8 cellular contexts compared by ENCODE assay signal in genomic region chr13:26253262-26253786, GRCh38. TPM values are rescaled to one million over a fixed set of nuclear protein-coding genes. Genes with fewer than 3 reads are reported as not detected.
DNase-seq lines count a peak whose midpoint lies in the region; ATAC-seq and TF ChIP-seq lines count a peak whose summit lies in the region.

No MANE protein-coding gene starts in this region.

- intact Hi-C loops in sigmoid colon (cut with DNase I), result loop anchor here (1.0 to 5.0 kb wide), 5 partner anchors 66 to 234 kb away; no protein-coding TSS in a partner anchor

- H3K27ac ChIP-seq in SJSA1 (peak overlapping the region; percentile 76; the same call in 1 of the 2 replicates), fibroblast of lung (ENCODE audit: insufficient read depth, low read length) (no peak overlapping the region), sigmoid colon (peak overlapping the region; percentile 93 to 98 (median 95))

- TF ChIP-seq EP300 in sigmoid colon (IDR thresholded peaks at IDR 0.05), result no peak

- peak overlapping the region; percentile 9 for H2AFZ ChIP-seq in fibroblast of lung (ENCODE audit: low read length)

- H3K9me3 ChIP-seq in SJSA1 (replicated peaks) (no peaks in the 10 kb centered on the region), fibroblast of lung (ENCODE audit: control insufficient read depth, insufficient read depth, low read depth, low read length) (no peaks in the 10 kb centered on the region), sigmoid colon (no peaks in the 10 kb centered on the region)

- DNase-seq in GM12865 (ENCODE audit: low read depth) (no peak), SJSA1 (ENCODE audit: low read depth in 1 of 2, low spot score in 2 of 2) (no peak), fibroblast of lung (ENCODE audit: low read depth in 2 of 2) (no peak), sigmoid colon (no peak), H4 (ENCODE audit: low spot score) (no peak), amniotic stem cell (lab: John Stamatoyannopoulos, UW) (no peak)

- H3K4me2 ChIP-seq in fibroblast of lung (ENCODE audit: extremely low read depth, insufficient read depth, low read length), result peak overlapping the region; percentile 36

- 39 to 42% methylated on average over 9 of the region's 9 CpGs for WGBS in sigmoid colon, 2 donors

- H3K27me3 ChIP-seq in SJSA1 (replicated peaks), result no peaks in the 10 kb centered on the region
- H3K27me3 ChIP-seq in fibroblast of lung (ENCODE audit: control insufficient read depth, insufficient read depth, low read length), result peaks cover 8% of the 10 kb centered on the region
- no peaks in the 10 kb centered on the region for H3K27me3 ChIP-seq in sigmoid colon

- peaks cover 29% of the 10 kb centered on the region for H3K79me2 ChIP-seq in fibroblast of lung (ENCODE audit: control insufficient read depth, insufficient read depth, low read length)

- ATAC-seq in GM21390 (IDR thresholded peaks at IDR 0.05; ENCODE audit: unreplicated experiment) (no peak), HG03159 (IDR thresholded peaks at IDR 0.05; ENCODE audit: unreplicated experiment) (no peak)

- no peak for TF ChIP-seq POLR2A in sigmoid colon (IDR thresholded peaks at IDR 0.05)

- H3K4me3 ChIP-seq in GM12865 (ENCODE audit: low read depth, low read length), result peak overlapping the region; percentile 93
- H3K4me3 ChIP-seq in SJSA1, result peak overlapping the region; percentile 70
- H3K4me3 ChIP-seq in fibroblast of lung (replicated peaks in 1 of 4; ENCODE audit: control extremely low read depth in 1 of 4, insufficient read depth in 1 of 4, low read depth in 3 of 4, low read length in 4 of 4), result peak overlapping the region; percentile 72 to 87 (median 78)
- H3K4me3 ChIP-seq in sigmoid colon, result peak overlapping the region; percentile 86 to 97 (median 94)

- H3K4me1 ChIP-seq in SJSA1 (replicated peaks), result no peaks in the 10 kb centered on the region
- H3K4me1 ChIP-seq in fibroblast of lung (ENCODE audit: control insufficient read depth, extremely low read depth, insufficient read depth, low read length), result peaks cover 2% of the 10 kb centered on the region
- peaks cover 0 to 30% (median 12%) of the 10 kb centered on the region in 4 donors for H3K4me1 ChIP-seq in sigmoid colon

- H3K9ac ChIP-seq in fibroblast of lung (ENCODE audit: insufficient read depth, low read length), result no peak overlapping the region

- H4K20me1 ChIP-seq in fibroblast of lung (ENCODE audit: control insufficient read depth, extremely low read depth, insufficient read depth, low read length), result no peaks in the 10 kb centered on the region

- TF ChIP-seq CTCF in GM12865 (IDR thresholded peaks at IDR 0.05; ENCODE audit: insufficient read depth, low read depth, low read length, missing control alignments), result no peak
- no peak for TF ChIP-seq CTCF in fibroblast of lung (conservative IDR thresholded peaks at IDR 0.05 in 1 of 2, IDR thresholded peaks at IDR 0.05 in 1 of 2; ENCODE audit: low read depth in 1 of 2, low read length in 2 of 2)
- TF ChIP-seq CTCF in sigmoid colon (IDR thresholded peaks at IDR 0.05), result no peak

- H3K36me3 ChIP-seq in SJSA1 (no peaks in the 10 kb centered on the region), fibroblast of lung (ENCODE audit: control insufficient read depth, insufficient read depth, low read length) (no peaks in the 10 kb centered on the region), sigmoid colon (no peaks in the 10 kb centered on the region)

RNA-seq across cellular contexts. Expression of gene CDK8, which starts 0.6 kb away (rescaled TPM):
- total RNA-seq in SJSA1 (2014; rRNA removed; shearing (Covaris generic)), result 4.3 and 6.1 TPM in 2 replicates
- total RNA-seq in fibroblast of lung, result 19.7 and 20.5 TPM in 2 replicates
- polyA plus RNA-seq in fibroblast of lung, result 17.7 and 18.3 TPM in 2 replicates
- 9.9 TPM in 2 replicates for polyA plus RNA-seq in fibroblast of lung (2012)
- 9.5 and 33.1 TPM in 2 replicates for polyA minus RNA-seq in fibroblast of lung (ENCODE audit: low replicate concordance)
- 10 to 100 TPM; 42.3 to 78.6 (median 46.6) TPM for total RNA-seq in sigmoid colon
- polyA plus RNA-seq in sigmoid colon, result 10 to 100 TPM; 10.8 to 17.1 (median 15.5) TPM
- total RNA-seq in H4 (2014; rRNA removed; shearing (Covaris generic)), result 11.0 and 14.7 TPM in 2 replicates

RNA-seq across cellular contexts. Expression of gene RNF6, which starts 31.2 kb away (rescaled TPM):
- 41.8 and 57.9 TPM in 2 replicates for total RNA-seq in SJSA1 (2014; rRNA removed; shearing (Covaris generic))
- total RNA-seq in fibroblast of lung, result 54.2 and 71.2 TPM in 2 replicates
- polyA plus RNA-seq in fibroblast of lung, result 33.5 and 39.4 TPM in 2 replicates
- 26.7 and 28.7 TPM in 2 replicates for polyA plus RNA-seq in fibroblast of lung (2012)
- polyA minus RNA-seq in fibroblast of lung (ENCODE audit: low replicate concordance), result 13.5 and 31.6 TPM in 2 replicates
- 10 to 100 TPM; 11.9 to 27.1 (median 22.5) TPM for total RNA-seq in sigmoid colon
- 10 to 100 TPM; 17.9 to 35.1 (median 18.6) TPM for polyA plus RNA-seq in sigmoid colon
- total RNA-seq in H4 (2014; rRNA removed; shearing (Covaris generic)), result 15.8 and 25.6 TPM in 2 replicates
